Comparison of ENCODE assay signal across 8 cellular contexts in the genomic region with DNA sequence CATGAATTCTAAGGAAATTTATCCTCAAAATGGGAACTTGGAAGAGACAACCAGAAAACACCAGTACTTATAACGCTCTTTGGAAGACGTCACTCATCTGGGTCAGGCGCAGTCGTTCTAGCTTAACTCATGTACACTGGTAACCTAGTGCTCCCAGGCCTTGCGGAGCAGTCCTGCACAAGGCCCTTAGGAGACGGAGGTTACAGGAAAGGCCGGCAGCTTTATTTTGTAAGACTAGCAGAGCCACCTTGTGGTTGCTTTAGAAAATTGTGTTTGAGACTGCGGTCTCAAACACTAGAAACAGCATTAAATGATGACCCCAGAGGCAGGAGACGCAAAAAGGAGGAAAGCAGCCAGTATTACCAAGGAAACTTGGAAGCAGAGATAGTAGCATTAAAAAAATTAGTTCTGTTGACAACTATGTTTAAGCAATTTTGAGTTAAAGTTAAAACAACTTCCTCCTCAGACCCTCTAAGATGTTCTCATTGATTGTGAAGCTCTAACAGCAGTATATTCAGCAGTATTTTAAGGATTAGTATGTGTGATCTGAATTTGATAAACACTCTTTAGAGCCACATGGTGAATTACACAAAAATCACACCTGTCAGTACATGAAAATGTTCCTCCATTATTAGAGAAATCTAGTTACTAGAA.
DNase-seq lines count a peak whose midpoint lies in the region; ATAC-seq and TF ChIP-seq lines count a peak whose summit lies in the region.

No MANE protein-coding gene starts in this region.

- H3K27ac ChIP-seq in PC-3 (ENCODE audit: low read length) (no peak overlapping the region), right lobe of liver (peak overlapping the region in 1 of 3 donors; percentile 35), aorta (ENCODE audit: low read depth in 1 of 2, low read length in 2 of 2) (no peak overlapping the region)

- no peaks in the 10 kb centered on the region for H3F3A ChIP-seq in PC-3 (ENCODE audit: low read length, unreplicated experiment)

- H3K36me3 ChIP-seq in PC-3 (ENCODE audit: low read depth, low read length): no peaks in the 10 kb centered on the region
- no peaks in the 10 kb centered on the region for H3K36me3 ChIP-seq in right lobe of liver
- no peaks in the 10 kb centered on the region for H3K36me3 ChIP-seq in aorta (ENCODE audit: control insufficient read depth in 1 of 2, insufficient read depth in 2 of 2, low read length in 1 of 2)

- no peak for ATAC-seq in activated CD4-positive, alpha-beta T cell treated with anti-CD3 and anti-CD28 coated beads for 36 hours
- ATAC-seq in PC-3 (peak; percentile 95), right lobe of liver (peak; percentile 89 to 95 (median 89)), aorta (ENCODE audit: low FRiP score) (peak; percentile 84), GM18861 (IDR thresholded peaks at IDR 0.05; ENCODE audit: unreplicated experiment) (no peak)

- TF ChIP-seq POLR2A in right lobe of liver (IDR thresholded peaks at IDR 0.05): no peak

- peaks cover 8% of the 10 kb centered on the region; the same call in 1 of the 2 replicates for H3K27me3 ChIP-seq in PC-3 (ENCODE audit: low read length)
- H3K27me3 ChIP-seq in right lobe of liver: no peaks in the 10 kb centered on the region
- no peaks in the 10 kb centered on the region for H3K27me3 ChIP-seq in aorta (ENCODE audit: control insufficient read depth in 1 of 2, insufficient read depth in 2 of 2, low read length in 1 of 2)

- H3K9ac ChIP-seq in PC-3 (ENCODE audit: low read length): no peak overlapping the region

- H3K4me1 ChIP-seq in PC-3 (ENCODE audit: insufficient read depth, low read length) (peaks cover 10% of the 10 kb centered on the region; the same call in 1 of the 2 replicates), right lobe of liver (peaks cover 0 to 11% (median 5%) of the 10 kb centered on the region in 4 donors), aorta (ENCODE audit: control insufficient read depth in 1 of 2, insufficient read depth in 2 of 2, low read length in 2 of 2) (no peaks in the 10 kb centered on the region)

- peaks cover under 1% of the 10 kb centered on the region for H3K9me3 Mint-ChIP-seq in activated CD4-positive, alpha-beta T cell treated with anti-CD3 and anti-CD28 coated beads for 36 hours (ENCODE audit: low read depth)

- intact Hi-C loops in activated CD4-positive, alpha-beta T cell treated with anti-CD3 and anti-CD28 coated beads for 36 hours (cut with DNase I, micrococcal nuclease): loop anchor here in 1 of 2 experiments (2.0 kb wide), 1 partner anchor 434 kb away; no protein-coding TSS in a partner anchor
- intact Hi-C loops in PC-3 (cut with micrococcal nuclease): loop anchor here (5.0 kb wide), 1 partner anchor 235 kb away; no protein-coding TSS in a partner anchor
- intact Hi-C loops in right lobe of liver (cut with DNase I): no loop called here
- intact Hi-C loops in aorta (cut with DNase I): loop anchor here in 1 of 2 donors (10.0 kb wide), 2 partner anchors 232 to 432 kb away; no protein-coding TSS in a partner anchor

- TF ChIP-seq CTCF in LNCaP clone FGC (IDR thresholded peaks at IDR 0.05; ENCODE audit: control insufficient read depth, extremely low read depth, insufficient read depth) (peak; percentile 74), PC-3 (conservative IDR thresholded peaks at IDR 0.05; ENCODE audit: low read depth, low read length) (peak; percentile 73), right lobe of liver (IDR thresholded peaks at IDR 0.05) (peak; percentile 60 to 74 (median 72))

- H3K4me3 Mint-ChIP-seq in activated CD4-positive, alpha-beta T cell treated with anti-CD3 and anti-CD28 coated beads for 36 hours: no peak overlapping the region

- CTCF ChIA-PET in activated CD4-positive, alpha-beta T cell treated with anti-CD3 and anti-CD28 coated beads for 36 hours (lab: Charles Lee): interaction anchor here (0.7 to 1.8 kb wide), 15 partner anchors 9 to 486 kb away, joined by 3 to 10 read pairs (median 3); no protein-coding TSS in a partner anchor
- CTCF ChIA-PET in PC-3 (lab: Charles Lee): interaction anchor here (0.5 to 0.6 kb wide), 2 partner anchors 89 to 473 kb away, joined by 3 to 4 read pairs; no protein-coding TSS in a partner anchor

- no peak overlapping the region for H3K27ac Mint-ChIP-seq in activated CD4-positive, alpha-beta T cell treated with anti-CD3 and anti-CD28 coated beads for 36 hours

- peak overlapping the region; percentile 31 for H3K4me2 ChIP-seq in PC-3 (ENCODE audit: low read length)

- POLR2A ChIA-PET in activated CD4-positive, alpha-beta T cell treated with anti-CD3 and anti-CD28 coated beads for 36 hours (lab: Charles Lee): no interaction called here
- POLR2A ChIA-PET in PC-3 (lab: Charles Lee; ENCODE audit: unreplicated experiment): interaction anchor here (0.5 kb wide), 1 partner anchor 169 kb away, joined by 3 read pairs; no protein-coding TSS in a partner anchor

- H3K79me2 ChIP-seq in PC-3 (ENCODE audit: low read length): no peaks in the 10 kb centered on the region

- BruUV-seq in PC-3 (replicated peaks; lab: Mats Ljungman, UMichigan): no TSS peak

- H3K9me3 ChIP-seq in PC-3 (ENCODE audit: low read length) (no peaks in the 10 kb centered on the region), right lobe of liver (no peaks in the 10 kb centered on the region), aorta (ENCODE audit: control insufficient read depth, low read length) (no peaks in the 10 kb centered on the region)

- peak overlapping the region; percentile 72 for H2AFZ ChIP-seq in PC-3 (ENCODE audit: low read length)

- no peaks in the 10 kb centered on the region for H3K36me3 Mint-ChIP-seq in activated CD4-positive, alpha-beta T cell treated with anti-CD3 and anti-CD28 coated beads for 36 hours (ENCODE audit: low read depth)

- peaks cover 37% of the 10 kb centered on the region for H3K27me3 Mint-ChIP-seq in activated CD4-positive, alpha-beta T cell treated with anti-CD3 and anti-CD28 coated beads for 36 hours

- 9% methylated on average over 9 of the region's 9 CpGs for WGBS in right lobe of liver (ENCODE audit: insufficient coverage, low coverage, low lambda C conversion rate, missing lambda C conversion rate)
- 11 to 12% methylated on average over 9 of the region's 9 CpGs for WGBS in aorta, 2 donors

- no peaks in the 10 kb centered on the region for H4K20me1 ChIP-seq in PC-3 (ENCODE audit: low read length)

- H3K4me3 ChIP-seq in LNCaP clone FGC (ENCODE audit: low read depth, low read length) (no peak overlapping the region), PC-3 (ENCODE audit: low read length) (no peak overlapping the region), right lobe of liver (no peak overlapping the region), aorta (ENCODE audit: low read length in 2 of 2) (no peak overlapping the region)

- peak; percentile 33 for DNase-seq in activated CD4-positive, alpha-beta T cell treated with anti-CD3 and anti-CD28 coated beads for 36 hours
- no peak for DNase-seq in activated CD4-positive, alpha-beta T cell treated with anti-CD3 and anti-CD28 coated beads for 1 hour
- DNase-seq in LNCaP clone FGC (ENCODE audit: low read depth) (peak; percentile 63), PC-3 (peak; percentile 69), dermis blood vessel endothelial cell (peak; percentile 86), right lobe of liver (peak; percentile 56 to 72 (median 66)), aorta (peak in 1 of 2 donors; percentile 61)

- no peaks in the 10 kb centered on the region for H3K9me2 ChIP-seq in PC-3 (replicated peaks; ENCODE audit: low read length)

- H3K4me1 Mint-ChIP-seq in activated CD4-positive, alpha-beta T cell treated with anti-CD3 and anti-CD28 coated beads for 36 hours: peaks cover 5% of the 10 kb centered on the region

Comparison
In these comparisons a context has a peak if more than half of its experiments do, and no peak if none do; other contexts are left out.
1. ATAC-seq: peak in PC-3 (single experiment), right lobe of liver (4 of 4) and aorta (single experiment); none in activated CD4-positive, alpha-beta T cell treated with anti-CD3 and anti-CD28 coated beads for 36 hours (single experiment) and GM18861 (single experiment).
2. Peak in every context shown above with its lines, with median percentiles within 50 percentile points of each other: CTCF ChIP-seq.